ENCODE assay signal across 8 cellular contexts in the genomic region with DNA sequence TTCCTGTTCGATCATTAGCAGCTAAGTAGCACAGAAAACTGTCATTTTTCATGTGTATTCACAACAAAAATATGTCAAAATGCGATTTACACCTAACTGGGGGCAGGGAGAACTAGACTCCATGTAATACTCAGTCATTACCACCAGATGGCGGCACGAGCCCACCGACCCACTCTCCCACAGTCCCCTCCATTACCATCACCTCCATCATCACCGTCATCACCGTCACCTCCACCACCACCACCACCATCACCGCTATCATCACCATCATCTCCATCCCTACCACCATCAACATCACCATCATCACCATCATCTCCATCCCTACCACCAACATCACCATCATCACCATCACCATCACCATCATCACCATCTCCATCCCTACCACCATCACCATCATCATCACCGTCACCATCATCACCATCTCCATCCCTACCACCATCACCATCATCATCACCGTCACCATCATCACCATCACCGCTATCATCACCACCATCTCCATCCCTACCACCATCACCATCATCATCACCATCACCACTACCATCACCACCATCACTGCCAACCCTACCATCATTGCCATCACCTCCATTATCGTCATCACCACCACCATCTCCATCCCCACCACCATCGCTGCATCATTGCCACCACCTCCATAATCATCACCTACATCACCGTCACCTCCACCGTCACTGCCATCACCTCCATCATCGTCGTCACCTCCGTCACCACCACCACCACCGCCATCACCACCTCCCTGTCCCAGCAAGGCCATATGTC. TPM values are rescaled to one million over a fixed set of nuclear protein-coding genes. Genes with fewer than 3 reads are reported as not detected.
DNase-seq lines count a peak whose midpoint lies in the region; ATAC-seq, FAIRE-seq and TF ChIP-seq lines count a peak whose summit lies in the region.

No MANE protein-coding gene starts in this region.

- no peak overlapping the region for H3K9ac ChIP-seq in fibroblast of lung (ENCODE audit: insufficient read depth, low read length)

- no peaks in the 10 kb centered on the region for H3K27me3 Mint-ChIP-seq in activated T-cell treated with anti-CD3 and anti-CD28 coated beads, Interleukin-2, amount 50 U/mL, for 24 hours

- peaks cover 3% of the 10 kb centered on the region for H3K4me1 Mint-ChIP-seq in activated T-cell treated with anti-CD3 and anti-CD28 coated beads, Interleukin-2, amount 50 U/mL, for 24 hours (ENCODE audit: low read depth)

- DNase-seq in SIG-M5 treated with dmso at 0.1 percent for 504 hours (lab: John Stamatoyannopoulos, UW; ENCODE audit: unreplicated experiment) (peak; percentile 32), SIG-M5 (lab: John Stamatoyannopoulos, UW) (no peak), NOMO-1 (lab: John Stamatoyannopoulos, UW; ENCODE audit: unreplicated experiment in 2 of 2) (peak; percentile 13 to 23), fibroblast of lung (ENCODE audit: low read depth in 2 of 2) (peak; percentile 10 to 40), osteoblast (ENCODE audit: insufficient read length, low spot score, missing footprints) (peak; percentile 97), urothelium cell line (ENCODE audit: low spot score) (peak; percentile 73)
- DNase-seq in activated T-cell treated with anti-CD3 and anti-CD28 coated beads, Interleukin-2, amount 50 U/mL, for 24 hours, result peak; percentile 70

- H3K9me3 Mint-ChIP-seq in activated T-cell treated with anti-CD3 and anti-CD28 coated beads, Interleukin-2, amount 50 U/mL, for 24 hours, result no peaks in the 10 kb centered on the region

- no peak overlapping the region for H2AFZ ChIP-seq in fibroblast of lung (ENCODE audit: low read length)
- no peak overlapping the region for H2AFZ ChIP-seq in osteoblast (ENCODE audit: low read length)

- TF ChIP-seq CTCF in fibroblast of lung (conservative IDR thresholded peaks at IDR 0.05 in 1 of 2, IDR thresholded peaks at IDR 0.05 in 1 of 2; ENCODE audit: low read depth in 1 of 2, low read length in 2 of 2), result peak; percentile 64 to 65
- TF ChIP-seq CTCF in osteoblast (IDR thresholded peaks at IDR 0.05; ENCODE audit: extremely low read depth, low read depth, low read length), result peak; percentile 78

- H3K9me3 ChIP-seq in fibroblast of lung (ENCODE audit: control insufficient read depth, insufficient read depth, low read depth, low read length) (no peaks in the 10 kb centered on the region), osteoblast (ENCODE audit: low read depth, low read length) (no peaks in the 10 kb centered on the region)

- peaks cover 62% of the 10 kb centered on the region for H3K36me3 Mint-ChIP-seq in activated T-cell treated with anti-CD3 and anti-CD28 coated beads, Interleukin-2, amount 50 U/mL, for 24 hours (ENCODE audit: low read depth)

- no peak overlapping the region for H3K4me3 ChIP-seq in fibroblast of lung (replicated peaks in 1 of 4; ENCODE audit: control extremely low read depth in 1 of 4, insufficient read depth in 1 of 4, low read depth in 3 of 4, low read length in 4 of 4)
- H3K4me3 ChIP-seq in osteoblast (ENCODE audit: insufficient read depth, low read length), result no peak overlapping the region

- no peak overlapping the region for H3K4me3 Mint-ChIP-seq in activated T-cell treated with anti-CD3 and anti-CD28 coated beads, Interleukin-2, amount 50 U/mL, for 24 hours

- H3K4me1 ChIP-seq in fibroblast of lung (ENCODE audit: control insufficient read depth, extremely low read depth, insufficient read depth, low read length) (no peaks in the 10 kb centered on the region), osteoblast (ENCODE audit: insufficient read depth, low read length) (peaks cover 6% of the 10 kb centered on the region)

- no peaks in the 10 kb centered on the region for H3K27me3 ChIP-seq in fibroblast of lung (ENCODE audit: control insufficient read depth, insufficient read depth, low read length)
- H3K27me3 ChIP-seq in osteoblast (ENCODE audit: insufficient read depth, low read length), result no peaks in the 10 kb centered on the region

- peaks cover 6% of the 10 kb centered on the region for H3K79me2 ChIP-seq in fibroblast of lung (ENCODE audit: control insufficient read depth, insufficient read depth, low read length)
- peaks cover 8% of the 10 kb centered on the region for H3K79me2 ChIP-seq in osteoblast (ENCODE audit: insufficient read depth, low read length)

- H3K27ac ChIP-seq in fibroblast of lung (ENCODE audit: insufficient read depth, low read length) (no peak overlapping the region), osteoblast (ENCODE audit: low read depth, low read length) (no peak overlapping the region)

- FAIRE-seq in urothelium cell line (lab: Jason Lieb, UNC), result peak; percentile 100

- H3K36me3 ChIP-seq in fibroblast of lung (ENCODE audit: control insufficient read depth, insufficient read depth, low read length) (peaks cover 12% of the 10 kb centered on the region), osteoblast (ENCODE audit: insufficient read depth, low read length) (peaks cover 22% of the 10 kb centered on the region)

- H3K27ac Mint-ChIP-seq in activated T-cell treated with anti-CD3 and anti-CD28 coated beads, Interleukin-2, amount 50 U/mL, for 24 hours, result peak overlapping the region; percentile 11

- H3K4me2 ChIP-seq in fibroblast of lung (ENCODE audit: extremely low read depth, insufficient read depth, low read length) (no peak overlapping the region), osteoblast (ENCODE audit: insufficient read depth, low read length) (no peak overlapping the region)

- no peaks in the 10 kb centered on the region for H4K20me1 ChIP-seq in fibroblast of lung (ENCODE audit: control insufficient read depth, extremely low read depth, insufficient read depth, low read length)
- peaks cover 45% of the 10 kb centered on the region for H4K20me1 ChIP-seq in osteoblast (ENCODE audit: insufficient read depth, low read length)

- no peak for ATAC-seq in GM19467 (IDR thresholded peaks at IDR 0.05; ENCODE audit: unreplicated experiment)

RNA-seq across cellular contexts. Expression of a gene that starts 14.4 kb away (rescaled TPM):
- total RNA-seq in fibroblast of lung, result 30.6 and 41.9 TPM in 2 replicates
- polyA plus RNA-seq in fibroblast of lung, result 102 and 111 TPM in 2 replicates
- polyA plus RNA-seq in fibroblast of lung (2012), result 146 and 231 TPM in 2 replicates
- polyA minus RNA-seq in fibroblast of lung (ENCODE audit: low replicate concordance), result 0.85 TPM in 1 of 2 replicates, not detected in the other
- total RNA-seq in osteoblast, result 19.9 and 28.0 TPM in 2 replicates

RNA-seq across cellular contexts. Expression of a gene that starts 14.7 kb away (rescaled TPM):
- total RNA-seq in fibroblast of lung, result 11.2 and 11.3 TPM in 2 replicates
- polyA plus RNA-seq in fibroblast of lung, result 5.6 and 6.8 TPM in 2 replicates
- 7.2 and 10.4 TPM in 2 replicates for polyA plus RNA-seq in fibroblast of lung (2012)
- 4.0 and 15.4 TPM in 2 replicates for polyA minus RNA-seq in fibroblast of lung (ENCODE audit: low replicate concordance)
- 16.6 and 18.0 TPM in 2 replicates for total RNA-seq in osteoblast

RNA-seq across cellular contexts. Expression of a gene that starts 30.8 kb away (rescaled TPM):
- 7.4 and 8.5 TPM in 2 replicates for total RNA-seq in fibroblast of lung
- 2.0 and 3.3 TPM in 2 replicates for polyA plus RNA-seq in fibroblast of lung
- 5.5 and 8.2 TPM in 2 replicates for polyA plus RNA-seq in fibroblast of lung (2012)
- 0.86 and 2.9 TPM in 2 replicates for polyA minus RNA-seq in fibroblast of lung (ENCODE audit: low replicate concordance)
- total RNA-seq in osteoblast, result 7.7 and 8.7 TPM in 2 replicates

RNA-seq across cellular contexts. Expression of a gene that starts 41.6 kb away (rescaled TPM):
- total RNA-seq in fibroblast of lung (53.2 and 60.4 TPM in 2 replicates), osteoblast (85.5 and 92.6 TPM in 2 replicates)
- polyA plus RNA-seq in fibroblast of lung, result 17.8 and 23.6 TPM in 2 replicates
- polyA plus RNA-seq in fibroblast of lung (2012), result 34.2 and 48.6 TPM in 2 replicates
- polyA minus RNA-seq in fibroblast of lung (ENCODE audit: low replicate concordance), result 45.3 and 99.0 TPM in 2 replicates
